In genomic region chr1:234584926-234585325, GRCh38 we compare ENCODE assay signal across 9 cellular contexts. TPM values are rescaled to one million over a fixed set of nuclear protein-coding genes. Genes with fewer than 3 reads are reported as not detected.
DNase-seq lines count a peak whose midpoint lies in the region; ATAC-seq, FAIRE-seq and TF ChIP-seq lines count a peak whose summit lies in the region.
"Had no signal": no experiment of that assay in that cellular context is flagged by ENCODE, and none has a peak within 500 bp of the region (broad histone marks: within the 10 kb centered on the region; RNA-seq: fewer than 3 reads in every experiment).

No MANE protein-coding gene starts in this region.

- FAIRE-seq in K562 (lab: Jason Lieb, UNC) = no peak

- TF ChIP-seq RAD21 in K562 (CRISPR knock-in tag; conservative IDR thresholded peaks at IDR 0.05 in 1 of 2, IDR thresholded peaks at IDR 0.05 in 1 of 2) = no peak

- in situ Hi-C loops in K562 (cut with MboI) = no loop called here

- 30 to 37% methylated on average over 4 of the region's 4 CpGs for WGBS in heart right ventricle, 2 donors
- WGBS in K562 (ENCODE audit: insufficient coverage, low coverage, missing lambda C conversion rate) = 64% methylated on average over 4 of the region's 4 CpGs

- TF ChIP-seq POLR2A in K562 (conservative IDR thresholded peaks at IDR 0.05) = no peak

- no peaks in the 10 kb centered on the region for H3K27me3 ChIP-seq in heart right ventricle
- no peaks in the 10 kb centered on the region for H3K27me3 ChIP-seq in K562 (ENCODE audit: control insufficient read depth in 2 of 2, insufficient read depth in 2 of 2, low read length in 2 of 2)
- no peaks in the 10 kb centered on the region for H3K27me3 ChIP-seq in mucosa of rectum (ENCODE audit: control insufficient read depth in 2 of 2, insufficient read depth in 2 of 2, low read length in 2 of 2)

- intact Hi-C loops in heart right ventricle (cut with DNase I) (loop anchor here in 3 of 10 donors (5.0 kb wide), 3 partner anchors 38 to 48 kb away; no protein-coding TSS in a partner anchor), Right ventricle myocardium superior (cut with DNase I) (no loop called here), K562 (cut with micrococcal nuclease) (loop anchor here (5.0 kb wide), 1 partner anchor 38 kb away; no protein-coding TSS in a partner anchor)

- H4K20me1 ChIP-seq in K562 (replicated peaks; ENCODE audit: control insufficient read depth, insufficient read depth, low read length) = no peaks in the 10 kb centered on the region

- H3K36me3 ChIP-seq in heart right ventricle (no peaks in the 10 kb centered on the region), K562 (ENCODE audit: control insufficient read depth, insufficient read depth, low read length) (no peaks in the 10 kb centered on the region), mucosa of rectum (ENCODE audit: control insufficient read depth in 2 of 2, insufficient read depth in 2 of 2, low read length in 2 of 2) (no peaks in the 10 kb centered on the region)

- TF ChIP-seq EP300 in K562 (IDR thresholded peaks at IDR 0.05; ENCODE audit: low read length) = no peak

- no TSS peak for BruUV-seq in K562 (replicated peaks; lab: Mats Ljungman, UMichigan)

- peak overlapping the region; percentile 85; the same call in 1 of the 2 replicates for H2AFZ ChIP-seq in K562 (ENCODE audit: low read depth, low read length)

- peak in 1 of 8 donors; percentile 2 for ATAC-seq in heart right ventricle
- ATAC-seq in Right ventricle myocardium superior (ENCODE audit: poor library complexity) = no peak
- no peak for ATAC-seq in K562
- ATAC-seq in GM19463 (IDR thresholded peaks at IDR 0.05; ENCODE audit: unreplicated experiment) = no peak

- H3K9ac ChIP-seq in K562 (ENCODE audit: insufficient read depth in 1 of 2, low read depth in 2 of 2, low read length in 2 of 2) (no peak overlapping the region; a peak in 1 of 4 replicates), mucosa of rectum (ENCODE audit: low read depth in 1 of 2, low read length in 2 of 2) (no peak overlapping the region)

- CTCF ChIA-PET in K562 (lab: Yijun Ruan, JAX; ENCODE audit: low intra/inter-chr PET ratio) = no interaction called here
- CTCF ChIA-PET in HEK293T (lab: Yijun Ruan, JAX) = interaction anchor here (0.7 to 1.3 kb wide), 4 partner anchors 12 to 98 kb away, joined by 3 to 5 read pairs (median 4); no protein-coding TSS in a partner anchor

- peak; percentile 35 to 41 for DNase-seq in heart right ventricle
- no peak for DNase-seq in Right ventricle myocardium superior
- peak in 1 of 4 experiments; percentile 40 for DNase-seq in K562 (ENCODE audit: extremely low read depth in 1 of 4, low spot score in 3 of 4)
- DNase-seq in stimulated activated CD8-positive, alpha-beta memory T cell treated with anti-CD3 and anti-CD28 coated beads, Interleukin-4, amount 100 ng/mL, for 48 hours = no peak
- no peak for DNase-seq in HEK293T (ENCODE audit: extremely low spot score)
- DNase-seq in HT-29 (ENCODE audit: low spot score) = no peak
- DNase-seq: SIG-M5 had no signal

- H3K4me2 ChIP-seq in K562 (ENCODE audit: insufficient read depth, low read length) = no peak overlapping the region

- no peaks in the 10 kb centered on the region for H3K9me3 ChIP-seq in heart right ventricle
- H3K9me3 ChIP-seq in K562 (replicated peaks; ENCODE audit: control insufficient read depth, insufficient read depth, low read depth, low read length) = no peaks in the 10 kb centered on the region
- no peaks in the 10 kb centered on the region for H3K9me3 ChIP-seq in mucosa of rectum (ENCODE audit: control insufficient read depth in 2 of 2, low read length in 2 of 2)

- H3K79me2 ChIP-seq in K562 (ENCODE audit: control insufficient read depth, insufficient read depth, low read length) = no peaks in the 10 kb centered on the region

- POLR2A ChIA-PET in K562 (lab: Yijun Ruan, JAX) = interaction anchor here (0.6 to 1.3 kb wide), 6 partner anchors 8 to 256 kb away, joined by 3 to 6 read pairs (median 4); no protein-coding TSS in a partner anchor
- POLR2A ChIA-PET in HEK293T (lab: Yijun Ruan, JAX) = interaction anchor here (0.9 to 2.2 kb wide), 7 partner anchors 13 to 151 kb away, joined by 3 to 9 read pairs (median 3); no protein-coding TSS in a partner anchor

- TF ChIP-seq CTCF in heart right ventricle (IDR thresholded peaks at IDR 0.05) = no peak
- TF ChIP-seq CTCF in K562 (IDR thresholded peaks at IDR 0.05 in 2 of 3, conservative IDR thresholded peaks at IDR 0.05 in 1 of 3; ENCODE audit: insufficient read depth in 2 of 3, low read depth in 1 of 3, low read length in 3 of 3) = no peak

- no peaks in the 10 kb centered on the region for H3K9me1 ChIP-seq in K562 (ENCODE audit: control insufficient read depth, insufficient read depth, low read length)

- peaks cover 0 to 70% (median 41%) of the 10 kb centered on the region in 9 donors for H3K4me1 ChIP-seq in heart right ventricle
- peaks cover 10 to 30% of the 10 kb centered on the region in 2 experiments for H3K4me1 ChIP-seq in K562 (replicated peaks in 1 of 2; ENCODE audit: control insufficient read depth in 2 of 2, insufficient read depth in 2 of 2, low read length in 2 of 2)
- peaks cover 6 to 7% of the 10 kb centered on the region in 2 donors for H3K4me1 ChIP-seq in mucosa of rectum (ENCODE audit: control insufficient read depth in 2 of 2, insufficient read depth in 2 of 2, low read length in 2 of 2)

- H3K27ac ChIP-seq in heart right ventricle (peak overlapping the region; percentile 26 to 95 (median 87)), K562 (ENCODE audit: extremely low read depth, low read depth, low read length) (no peak overlapping the region), mucosa of rectum (ENCODE audit: low read depth in 2 of 2, low read length in 2 of 2) (peak overlapping the region; percentile 12 to 49)

- H3K4me3 ChIP-seq in heart right ventricle (no peak overlapping the region), K562 (no peak overlapping the region), mucosa of rectum (ENCODE audit: low read length in 2 of 2) (no peak overlapping the region)

TF ChIP-seq in K562, 482 proteins besides CTCF, POLR2A, EP300 and RAD21 (continues in another document):
- no peak for TF ChIP-seq ZNF324 (CRISPR knock-in tag; IDR thresholded peaks at IDR 0.05)
- TF ChIP-seq ETV1 (tag; conservative IDR thresholded peaks at IDR 0.05; ENCODE audit: low read depth) = 0 out of 2 replicates have a peak, but pooled peaks have one; percentile 26
- peak; percentile 50 for TF ChIP-seq NFIX (CRISPR knock-in tag; IDR thresholded peaks at IDR 0.05; ENCODE audit: low read depth)
- TF ChIP-seq NR4A1 (CRISPR knock-in tag; IDR thresholded peaks at IDR 0.05) = no peak
- TF ChIP-seq NR4A1 (tag; IDR thresholded peaks at IDR 0.05) = no peak
- TF ChIP-seq, protein P1, sequence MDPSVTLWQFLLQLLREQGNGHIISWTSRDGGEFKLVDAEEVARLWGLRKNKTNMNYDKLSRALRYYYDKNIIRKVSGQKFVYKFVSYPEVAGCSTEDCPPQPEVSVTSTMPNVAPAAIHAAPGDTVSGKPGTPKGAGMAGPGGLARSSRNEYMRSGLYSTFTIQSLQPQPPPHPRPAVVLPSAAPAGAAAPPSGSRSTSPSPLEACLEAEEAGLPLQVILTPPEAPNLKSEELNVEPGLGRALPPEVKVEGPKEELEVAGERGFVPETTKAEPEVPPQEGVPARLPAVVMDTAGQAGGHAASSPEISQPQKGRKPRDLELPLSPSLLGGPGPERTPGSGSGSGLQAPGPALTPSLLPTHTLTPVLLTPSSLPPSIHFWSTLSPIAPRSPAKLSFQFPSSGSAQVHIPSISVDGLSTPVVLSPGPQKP (CRISPR knock-in tag; IDR thresholded peaks at IDR 0.05) = no peak
- TF ChIP-seq NCOA1 (IDR thresholded peaks at IDR 0.05; ENCODE audit: low read depth) = no peak

TF ChIP-seq in HEK293T, 16 proteins besides CTCF, POLR2A, EP300 and RAD21:
- TF ChIP-seq, protein P2, sequence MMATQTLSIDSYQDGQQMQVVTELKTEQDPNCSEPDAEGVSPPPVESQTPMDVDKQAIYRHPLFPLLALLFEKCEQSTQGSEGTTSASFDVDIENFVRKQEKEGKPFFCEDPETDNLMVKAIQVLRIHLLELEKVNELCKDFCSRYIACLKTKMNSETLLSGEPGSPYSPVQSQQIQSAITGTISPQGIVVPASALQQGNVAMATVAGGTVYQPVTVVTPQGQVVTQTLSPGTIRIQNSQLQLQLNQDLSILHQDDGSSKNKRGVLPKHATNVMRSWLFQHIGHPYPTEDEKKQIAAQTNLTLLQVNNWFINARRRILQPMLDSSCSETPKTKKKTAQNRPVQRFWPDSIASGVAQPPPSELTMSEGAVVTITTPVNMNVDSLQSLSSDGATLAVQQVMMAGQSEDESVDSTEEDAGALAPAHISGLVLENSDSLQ (IDR thresholded peaks at IDR 0.05) = no peak
- TF ChIP-seq ELF4 (IDR thresholded peaks at IDR 0.05) (no peak), BHLHE40 (IDR thresholded peaks at IDR 0.05; ENCODE audit: borderline replicate concordance) (no peak)

RNA-seq across cellular contexts. Expression of gene IRF2BP2, which starts 25.1 kb away (rescaled TPM):
- total RNA-seq in heart right ventricle (100 to 1,000 TPM in 6 of 10 donors, 10 to 100 TPM in 4; 78.2 to 181 (median 104) TPM), Right ventricle myocardium superior (119 TPM), K562 (2014; rRNA removed) (24.4 and 38.8 TPM in 2 replicates), K562 (2014; rRNA removed; fragmentation: Illumina TruSeq; extraction: Trizol) (18.4 and 22.1 TPM in 2 replicates), K562 (2015; rRNA removed; fragmentation: Illumina TruSeq; extraction: Trizol) (35.3 and 39.1 TPM in 2 replicates), K562 (2021) (68.4 and 68.6 TPM in 2 replicates)
- polyA plus RNA-seq in heart right ventricle (10 to 100 TPM; 50.6 to 54.0 TPM), K562 (2011; rRNA removed) (7.7 and 18.0 TPM in 2 replicates), K562 (2014; fragmentation: Illumina TruSeq; extraction: Trizol) (47.0 and 60.0 TPM in 2 replicates), K562 (2014; fragmentation: Nextera tagmentation; extraction: Ambion mirVana) (10 to 100 TPM; 11.4 to 18.2 TPM), K562 (2014; rRNA removed) (19.0 and 30.4 TPM in 2 replicates)
- total RNA-seq in K562 (2011; cell fraction: chromatin; rRNA removed; ENCODE audit: low replicate concordance) = 23.6 and 29.2 TPM in 2 replicates
- 17.0 and 26.0 TPM in 2 replicates for total RNA-seq in K562 (2011; cell fraction: nucleolus; rRNA removed)
- 17.2 and 26.8 TPM in 2 replicates for total RNA-seq in K562 (2011; cell fraction: nucleoplasm; rRNA removed)
- 12.4 and 22.0 TPM in 2 replicates for polyA plus RNA-seq in K562 (2011; cell fraction: cytosol; rRNA removed)
- 73.6 and 97.0 TPM in 2 replicates for polyA plus RNA-seq in K562 (2011; cell fraction: nucleus; rRNA removed)
- polyA plus RNA-seq in K562 (2012) = 38.3 and 116 TPM in 2 replicates
- polyA minus RNA-seq in K562 (2011; rRNA and poly(A)+ RNA removed) = 10.8 and 16.9 TPM in 2 replicates
- 43.5 and 61.6 TPM in 2 replicates for polyA minus RNA-seq in K562 (2011; cell fraction: cytosol; rRNA and poly(A)+ RNA removed)
- 22.5 and 41.3 TPM in 2 replicates for polyA minus RNA-seq in K562 (2011; cell fraction: nucleus; rRNA and poly(A)+ RNA removed)
- total RNA-seq in HT-29 (2014; rRNA removed; shearing (Covaris generic)) = 203 and 235 TPM in 2 replicates

Comparison
In these comparisons a context has a peak if more than half of its experiments do, and no peak if none do; other contexts are left out.
1. DNase-seq: peak in heart right ventricle (2 of 2); none in Right ventricle myocardium superior (single experiment), stimulated activated CD8-positive, alpha-beta memory T cell treated with anti-CD3 and anti-CD28 coated beads, Interleukin-4, amount 100 ng/mL, for 48 hours (single experiment), HEK293T (single experiment) and HT-29 (single experiment).